In the genomic region with DNA sequence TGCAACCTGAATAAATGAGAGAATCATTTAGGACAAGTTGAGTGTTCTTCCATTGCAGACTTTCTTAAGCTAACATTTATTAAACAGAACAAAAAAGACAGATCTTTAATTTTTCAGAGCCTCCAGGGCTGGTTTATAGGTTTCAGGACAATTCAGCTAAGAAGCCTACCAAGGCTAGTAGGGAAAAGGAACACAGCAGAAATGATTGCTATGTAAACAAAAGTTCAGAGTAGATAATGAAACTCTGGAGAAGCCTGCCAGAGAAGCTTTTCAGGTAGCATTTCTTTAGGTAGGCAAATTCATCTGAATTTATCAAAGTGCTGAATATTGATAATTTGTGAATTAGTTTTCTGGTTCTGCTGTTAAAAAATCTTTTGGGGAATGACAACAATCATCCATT, we compare ENCODE assay signal across 17 cellular contexts.
DNase-seq lines count a peak whose midpoint lies in the region; ATAC-seq, FAIRE-seq and TF ChIP-seq lines count a peak whose summit lies in the region.
"Had no signal": no experiment of that assay in that cellular context is flagged by ENCODE, and none has a peak within 500 bp of the region (broad histone marks: within the 10 kb centered on the region; RNA-seq: fewer than 3 reads in every experiment).

No MANE protein-coding gene starts in this region.

- no peaks in the 10 kb centered on the region for H3K27me3 Mint-ChIP-seq in mesothelial cell of epicardium (ENCODE audit: low read depth)
- H3K27me3 Mint-ChIP-seq in osteocyte (ENCODE audit: unreplicated experiment) = peaks cover 9% of the 10 kb centered on the region
- H3K27me3 Mint-ChIP-seq: CD4-positive, alpha-beta memory T cell had no signal

- H3K36me3 Mint-ChIP-seq in mesothelial cell of epicardium (peaks cover 14% of the 10 kb centered on the region), osteocyte (ENCODE audit: unreplicated experiment) (no peaks in the 10 kb centered on the region)

- peaks cover 26% of the 10 kb centered on the region for H3K4me1 Mint-ChIP-seq in mesothelial cell of epicardium
- H3K4me1 Mint-ChIP-seq in osteocyte (ENCODE audit: unreplicated experiment) = no peaks in the 10 kb centered on the region
- H3K4me1 Mint-ChIP-seq: CD4-positive, alpha-beta memory T cell had no signal

- no peak for TF ChIP-seq EP300 in HepG2 (IDR thresholded peaks at IDR 0.05; ENCODE audit: low read depth in 2 of 2, low read length in 2 of 2)
- TF ChIP-seq EP300 in HepG2 (CRISPR knock-in tag; IDR thresholded peaks at IDR 0.05; ENCODE audit: borderline replicate concordance) = no peak

- no peak overlapping the region for H3K27ac ChIP-seq in HepG2 (ENCODE audit: extremely low read length, insufficient read depth, low read length)
- H3K27ac ChIP-seq in right lobe of liver = no peak overlapping the region

- peaks cover 6% of the 10 kb centered on the region for H3K79me2 ChIP-seq in HepG2 (ENCODE audit: insufficient read depth, low read length)

- no peaks in the 10 kb centered on the region for H3K36me3 ChIP-seq in HepG2 (replicated peaks in 1 of 2; ENCODE audit: control insufficient read depth in 1 of 2, insufficient read depth in 2 of 2, low read length in 2 of 2)
- no peaks in the 10 kb centered on the region for H3K36me3 ChIP-seq in right lobe of liver
- H3K36me3 ChIP-seq: HAP-1 had no signal

- peaks cover 39% of the 10 kb centered on the region for H3K4me1 ChIP-seq in HepG2 (ENCODE audit: insufficient read depth, low read length)
- no peaks in the 10 kb centered on the region for H3K4me1 ChIP-seq in right lobe of liver
- H3K4me1 ChIP-seq: HAP-1 had no signal

- BruUV-seq in HepG2 (replicated peaks; lab: Mats Ljungman, UMichigan) = no TSS peak

- ATAC-seq in HepG2 = no peak
- ATAC-seq in right lobe of liver = no peak

- POLR2A ChIA-PET in HepG2 (lab: Yijun Ruan, JAX) = interaction anchor here (0.7 to 1.9 kb wide), 4 partner anchors 11 to 52 kb away, joined by 3 to 8 read pairs (median 6); no protein-coding TSS in a partner anchor

- TF ChIP-seq CTCF in HepG2 (CRISPR knock-in tag; IDR thresholded peaks at IDR 0.05) = no peak
- no peak for TF ChIP-seq CTCF in right lobe of liver (IDR thresholded peaks at IDR 0.05)
- TF ChIP-seq CTCF in mesothelial cell of epicardium (IDR thresholded peaks at IDR 0.05; ENCODE audit: unreplicated experiment) = no peak
- TF ChIP-seq CTCF in osteocyte (IDR thresholded peaks at IDR 0.05) = no peak

- H4K20me1 ChIP-seq in HepG2 (ENCODE audit: insufficient read depth, low read length) = no peaks in the 10 kb centered on the region

- H3K9me3 ChIP-seq in HepG2 (ENCODE audit: low read length) (no peaks in the 10 kb centered on the region), right lobe of liver (no peaks in the 10 kb centered on the region)
- H3K9me3 ChIP-seq: HAP-1 had no signal

- no peak overlapping the region for H3K4me3 Mint-ChIP-seq in mesothelial cell of epicardium
- no peak overlapping the region for H3K4me3 Mint-ChIP-seq in osteocyte (ENCODE audit: unreplicated experiment)
- H3K4me3 Mint-ChIP-seq: CD4-positive, alpha-beta memory T cell; HFFc6 had no signal

- H3K27ac Mint-ChIP-seq in mesothelial cell of epicardium (peak overlapping the region; percentile 64), osteocyte (ENCODE audit: unreplicated experiment) (no peak overlapping the region)
- H3K27ac Mint-ChIP-seq: CD4-positive, alpha-beta memory T cell; HFFc6 had no signal

- TF ChIP-seq POLR2A in HepG2 (IDR thresholded peaks at IDR 0.05; ENCODE audit: insufficient read depth in 1 of 2, low read depth in 2 of 2, low read length in 2 of 2) (no peak), right lobe of liver (IDR thresholded peaks at IDR 0.05) (no peak)

- DNase-seq in HepG2 (ENCODE audit: low spot score) (no peak), right lobe of liver (no peak), inferior parietal cortex (ENCODE audit: extremely low spot score) (peak; percentile 2), mesothelial cell of epicardium (ENCODE audit: low spot score in 2 of 2, unreplicated experiment in 2 of 2) (no peak), osteocyte (ENCODE audit: extremely low spot score, unreplicated experiment) (no peak)
- no peak for DNase-seq in activated CD4-positive, CD25-positive, alpha-beta regulatory T cell treated with anti-CD3 and anti-CD28 coated beads, Interleukin-2, amount 50 U/mL, for 72 hours
- DNase-seq: C1 segment of cervical spinal cord; Calu3; CD4-positive, alpha-beta memory T cell; COR-L47; DMS53; DMS79 treated with DMSO at 0.1 percent for 48 hours; GF-D8; GOT3; HFFc6 had no signal

- no peak overlapping the region for H2AFZ ChIP-seq in HepG2 (ENCODE audit: low read length)

- no peaks in the 10 kb centered on the region for H3K27me3 ChIP-seq in HepG2 (ENCODE audit: control insufficient read depth in 1 of 2, insufficient read depth in 2 of 2, low read length in 2 of 2)
- H3K27me3 ChIP-seq in right lobe of liver = no peaks in the 10 kb centered on the region

- intact Hi-C loops in HepG2 (cut with micrococcal nuclease; ENCODE audit: unreplicated experiment) (no loop called here), right lobe of liver (cut with DNase I) (no loop called here)

- H3K4me3 ChIP-seq in HepG2 (replicated peaks in 1 of 3; ENCODE audit: insufficient read depth in 1 of 3, low read depth in 2 of 3, low read length in 3 of 3) (no peak overlapping the region), right lobe of liver (no peak overlapping the region)
- H3K4me3 ChIP-seq: HAP-1 had no signal

- peaks cover 18% of the 10 kb centered on the region for H3K9me3 Mint-ChIP-seq in mesothelial cell of epicardium
- no peaks in the 10 kb centered on the region for H3K9me3 Mint-ChIP-seq in osteocyte (ENCODE audit: unreplicated experiment)

- TF ChIP-seq RAD21 in HepG2 (CRISPR knock-in tag; IDR thresholded peaks at IDR 0.05) = no peak

- no peak overlapping the region for H3K9ac ChIP-seq in HepG2 (ENCODE audit: insufficient read depth, low read depth, low read length)

- H3K4me2 ChIP-seq in HepG2 (ENCODE audit: low read depth, low read length) = no peak overlapping the region

- CTCF ChIA-PET in HepG2 (lab: Yijun Ruan, JAX; ENCODE audit: low intra/inter-chr PET ratio, low total read pairs) = no interaction called here

- FAIRE-seq in HepG2 (lab: Jason Lieb, UNC) = no peak
- FAIRE-seq: H54 had no signal

- in situ Hi-C loops in HepG2 (cut with HindIII; ENCODE audit: extremely low pct_ligation_motif_present, low pct_unique_long_range_greater_than_20kb) = no loop called here

TF ChIP-seq in HepG2, 621 proteins besides CTCF, POLR2A, EP300 and RAD21:
- TF ChIP-seq FOXA3 (CRISPR knock-in tag; IDR thresholded peaks at IDR 0.05) (peak; percentile 11; the same call in 1 of the 2 replicates), ZNF780A (CRISPR knock-in tag; IDR thresholded peaks at IDR 0.05) (no peak)
